ENCODE assay signal across 28 cellular contexts in the genomic region with DNA sequence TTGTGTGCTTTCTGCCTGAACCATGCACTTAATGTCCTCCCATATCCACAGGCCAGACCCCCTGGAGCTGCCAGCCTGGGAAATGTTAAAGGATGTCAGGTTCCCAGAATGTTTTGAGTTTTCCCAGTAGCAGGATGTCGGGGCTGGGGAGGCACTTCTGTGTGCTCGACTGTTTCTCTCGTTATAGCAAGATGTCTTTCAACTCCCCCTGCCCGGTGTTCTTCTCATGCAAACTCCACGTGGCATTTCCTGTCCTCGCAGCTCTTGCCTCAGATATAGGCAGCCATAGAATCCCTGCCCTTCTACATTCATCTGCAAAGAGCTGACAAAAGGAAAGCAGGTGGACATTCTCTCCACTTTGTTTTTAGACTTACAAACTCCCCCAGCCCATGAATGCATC.
"Had no signal": no experiment of that assay in that cellular context is flagged by ENCODE, and none has a peak within 500 bp of the region (broad histone marks: within the 10 kb centered on the region; RNA-seq: fewer than 3 reads in every experiment).

No MANE protein-coding gene starts in this region.

- H3K27me3 ChIP-seq: breast epithelium, esophagus squamous epithelium, heart right ventricle, left lung, spleen, tibial nerve had no signal

- H2AFZ ChIP-seq: parathyroid adenoma had no signal

- H3K4me1 Mint-ChIP-seq: activated CD4-positive, alpha-beta T cell treated with anti-CD3 and anti-CD28 coated beads, Interleukin-2, amount 10 ng/mL, durations not matched to agents 24 days and 14 days; activated naive CD4-positive, alpha-beta T cell treated with anti-CD3 and anti-CD28 coated beads, Interleukin-2, amount 10 ng/mL, durations not matched to agents 7 days and 5 days; activated naive CD8-positive, alpha-beta T cell treated with anti-CD3 and anti-CD28 coated beads, Interleukin-2, amount 10 ng/mL, durations not matched to agents 7 days and 5 days; naive B cell; T-helper 17 cell had no signal

- ATAC-seq: heart right ventricle, left lung, psoas muscle, T-helper 17 cell had no signal

- H3K9ac ChIP-seq: parathyroid adenoma had no signal

- H3K4me1 ChIP-seq: breast epithelium, esophagus squamous epithelium, heart right ventricle, left lung, parathyroid adenoma, psoas muscle, spleen had no signal

- H3K36me3 Mint-ChIP-seq: activated CD4-positive, alpha-beta memory T cell treated with anti-CD3 and anti-CD28 coated beads for 36 hours; activated naive CD4-positive, alpha-beta T cell treated with anti-CD3 and anti-CD28 coated beads, Interleukin-2, amount 10 ng/mL, durations not matched to agents 7 days and 5 days; activated naive CD8-positive, alpha-beta T cell treated with anti-CD3 and anti-CD28 coated beads, Interleukin-2, amount 10 ng/mL, durations not matched to agents 7 days and 5 days had no signal

- H3K27ac ChIP-seq: breast epithelium, epithelial cell of prostate, esophagus squamous epithelium, heart right ventricle, left lung, parathyroid adenoma, psoas muscle, spleen, tibial nerve, WERI-Rb-1 had no signal

- H3K27me3 Mint-ChIP-seq: activated CD4-positive, alpha-beta memory T cell treated with anti-CD3 and anti-CD28 coated beads for 36 hours; activated CD4-positive, alpha-beta T cell treated with anti-CD3 and anti-CD28 coated beads, Interleukin-2, amount 10 ng/mL, durations not matched to agents 24 days and 14 days; activated naive CD4-positive, alpha-beta T cell treated with anti-CD3 and anti-CD28 coated beads, Interleukin-2, amount 10 ng/mL, durations not matched to agents 7 days and 5 days; activated naive CD8-positive, alpha-beta T cell treated with anti-CD3 and anti-CD28 coated beads, Interleukin-2, amount 10 ng/mL, durations not matched to agents 7 days and 5 days; naive B cell; T-helper 17 cell had no signal

- DNase-seq: activated CD4-positive, alpha-beta memory T cell treated with anti-CD3 and anti-CD28 coated beads for 36 hours; activated CD4-positive, CD25-positive, alpha-beta regulatory T cell treated with anti-CD3 and anti-CD28 coated beads, Interleukin-2, amount 50 U/mL, for 72 hours; activated CD8-positive, alpha-beta memory T cell treated with anti-CD3 and anti-CD28 coated beads, Interleukin-2, amount 50 U/mL, for 4 hours; activated gamma-delta T cell; activated naive CD4-positive, alpha-beta T cell treated with anti-CD3 and anti-CD28 coated beads, Interleukin-2, amount 10 ng/mL, durations not matched to agents 7 days and 5 days; activated naive CD8-positive, alpha-beta T cell treated with anti-CD3 and anti-CD28 coated beads, Interleukin-2, amount 10 ng/mL, durations not matched to agents 7 days and 5 days; activated T-cell treated with anti-CD3 and anti-CD28 coated beads, Interleukin-2, amount 50 U/mL, for 1 hour; amniotic stem cell; central memory CD4-positive, alpha-beta T cell; effector CD8-positive, alpha-beta T cell; esophagus squamous epithelium; foreskin melanocyte; heart right ventricle; left lung; naive B cell; occipital lobe; psoas muscle; spleen; stimulated activated naive CD4-positive, alpha-beta T cell; T-helper 17 cell; T1000; WERI-Rb-1 had no signal

- H3K4me3 ChIP-seq: breast epithelium, esophagus squamous epithelium, heart right ventricle, left lung, lung, psoas muscle, spleen, tibial nerve had no signal

- H3K9me3 ChIP-seq: breast epithelium, esophagus squamous epithelium, heart right ventricle, left lung, psoas muscle, spleen, tibial nerve had no signal

- H3K36me3 ChIP-seq: breast epithelium, esophagus squamous epithelium, heart right ventricle, left lung, spleen, tibial nerve, WERI-Rb-1 had no signal

- H3K27ac Mint-ChIP-seq: activated CD4-positive, alpha-beta memory T cell treated with anti-CD3 and anti-CD28 coated beads for 36 hours; activated CD4-positive, alpha-beta T cell treated with anti-CD3 and anti-CD28 coated beads, Interleukin-2, amount 10 ng/mL, durations not matched to agents 24 days and 14 days; activated naive CD4-positive, alpha-beta T cell treated with anti-CD3 and anti-CD28 coated beads, Interleukin-2, amount 10 ng/mL, durations not matched to agents 7 days and 5 days; activated naive CD8-positive, alpha-beta T cell treated with anti-CD3 and anti-CD28 coated beads, Interleukin-2, amount 10 ng/mL, durations not matched to agents 7 days and 5 days; naive B cell; T-helper 17 cell had no signal

- H3K4me3 Mint-ChIP-seq: activated CD4-positive, alpha-beta memory T cell treated with anti-CD3 and anti-CD28 coated beads for 36 hours; activated CD4-positive, alpha-beta T cell treated with anti-CD3 and anti-CD28 coated beads, Interleukin-2, amount 10 ng/mL, durations not matched to agents 24 days and 14 days; activated naive CD4-positive, alpha-beta T cell treated with anti-CD3 and anti-CD28 coated beads, Interleukin-2, amount 10 ng/mL, durations not matched to agents 7 days and 5 days; activated naive CD8-positive, alpha-beta T cell treated with anti-CD3 and anti-CD28 coated beads, Interleukin-2, amount 10 ng/mL, durations not matched to agents 7 days and 5 days; naive B cell; T-helper 17 cell had no signal

- H3K79me2 ChIP-seq: parathyroid adenoma had no signal
